In the genomic region with DNA sequence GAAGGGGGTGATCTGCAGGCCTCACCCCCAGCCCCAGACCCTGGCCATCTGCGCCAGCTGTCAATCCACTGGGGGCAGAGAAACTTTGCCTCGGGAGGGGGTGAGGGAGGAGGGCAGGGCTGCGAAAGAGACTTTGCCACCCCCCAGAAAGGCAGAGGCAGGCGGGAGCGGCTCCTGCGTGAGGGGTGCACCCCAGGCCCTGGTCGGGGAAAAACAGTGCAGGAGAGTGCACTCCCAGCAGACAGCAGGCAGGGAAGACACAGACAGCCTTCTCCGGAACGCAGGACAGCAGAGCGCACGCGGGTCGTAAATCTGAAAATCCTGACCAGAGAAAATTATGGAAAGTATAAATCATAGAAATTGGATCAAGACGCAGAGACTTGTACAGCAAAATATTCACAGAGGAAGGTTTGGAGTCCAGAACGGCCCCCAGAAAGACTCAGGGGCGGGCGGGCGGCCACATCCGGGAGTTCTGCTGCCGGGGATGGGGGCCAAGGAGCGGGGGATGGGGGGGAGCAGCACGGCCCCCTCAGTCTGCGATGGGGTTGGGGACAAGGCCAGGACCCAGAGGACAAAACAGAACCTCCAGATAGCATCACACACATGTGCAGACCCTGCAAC, we compare ENCODE assay signal across 13 cellular contexts. TPM values are rescaled to one million over a fixed set of nuclear protein-coding genes. Genes with fewer than 3 reads are reported as not detected.
A peak's percentile ranks its signal among the peaks of the same experiment; 100 is the strongest.
DNase-seq lines count a peak whose midpoint lies in the region; ATAC-seq and TF ChIP-seq lines count a peak whose summit lies in the region.
"Had no signal": no experiment of that assay in that cellular context is flagged by ENCODE, and none has a peak within 500 bp of the region (broad histone marks: within the 10 kb centered on the region; RNA-seq: fewer than 3 reads in every experiment).

No MANE protein-coding gene starts in this region.

- 23 to 29% methylated on average over 23 of the region's 23 CpGs for WGBS in sigmoid colon, 2 donors

- TF ChIP-seq CTCF in RWPE2 (IDR thresholded peaks at IDR 0.05; ENCODE audit: poor library complexity, severe bottlenecking) (no peak), sigmoid colon (IDR thresholded peaks at IDR 0.05) (no peak), A673 (conservative IDR thresholded peaks at IDR 0.05; ENCODE audit: low read depth, low read length) (no peak)

- H3K36me3 ChIP-seq in RWPE2 (ENCODE audit: low read depth) = no peaks in the 10 kb centered on the region
- no peaks in the 10 kb centered on the region for H3K36me3 ChIP-seq in sigmoid colon
- no peaks in the 10 kb centered on the region for H3K36me3 ChIP-seq in A673 (ENCODE audit: insufficient read depth, low read length, poor library complexity, severe bottlenecking)

- intact Hi-C loops in sigmoid colon (cut with DNase I) = loop anchor here (1.0 kb wide), 2 partner anchors 24 to 45 kb away; no protein-coding TSS in a partner anchor
- intact Hi-C loops in A673 (cut with micrococcal nuclease; ENCODE audit: unreplicated experiment) = no loop called here

- H3K4me1 ChIP-seq in RWPE2 (ENCODE audit: insufficient read depth, poor library complexity, severe bottlenecking) = peaks cover 7% of the 10 kb centered on the region
- H3K4me1 ChIP-seq in sigmoid colon = peaks cover 0 to 6% (median 3%) of the 10 kb centered on the region in 4 donors
- H3K4me1 ChIP-seq in A673 (ENCODE audit: insufficient read depth, low read length, poor library complexity, severe bottlenecking) = no peaks in the 10 kb centered on the region

- H3K4me3 ChIP-seq in RWPE2 (ENCODE audit: severe bottlenecking) (no peak overlapping the region), sigmoid colon (peak overlapping the region in 1 of 4 donors; percentile 2), A673 (ENCODE audit: low read depth, low read length, poor library complexity, severe bottlenecking) (no peak overlapping the region)

- H3K27ac ChIP-seq in RWPE2 (ENCODE audit: poor library complexity, severe bottlenecking) (no peak overlapping the region), sigmoid colon (peak overlapping the region in 2 of 4 donors; percentile 12 to 42), A673 (ENCODE audit: low read depth, low read length, poor library complexity, severe bottlenecking) (no peak overlapping the region)
- H3K27ac ChIP-seq: VCaP had no signal

- H3K9me3 ChIP-seq in RWPE2 (ENCODE audit: severe bottlenecking) (no peaks in the 10 kb centered on the region), sigmoid colon (no peaks in the 10 kb centered on the region), A673 (ENCODE audit: low read depth, low read length, poor library complexity, severe bottlenecking) (no peaks in the 10 kb centered on the region)

- DNase-seq in EH (ENCODE audit: low read depth) = peak; percentile 23
- peak; percentile 29 for DNase-seq in RWPE2 (ENCODE audit: low spot score)
- peak; percentile 17 for DNase-seq in iris pigment epithelial cell (ENCODE audit: low read depth)
- peak; percentile 71 for DNase-seq in sigmoid colon
- DNase-seq in NCI-H146 treated with DMSO at 0.1 percent for 48 hours (lab: John Stamatoyannopoulos, UW; ENCODE audit: unreplicated experiment) = no peak
- DNase-seq in retina = no peak
- DNase-seq in A673 (ENCODE audit: low spot score) = no peak
- DNase-seq: activated effector memory CD4-positive, alpha-beta T cell treated with Interleukin-2 at 50 U/mL for 16 hours; DMS 273 treated with DMSO at 0.1 percent for 48 hours; NCI-H526 treated with DMSO at 0.1 percent for 48 hours; SHP77 had no signal

- ATAC-seq in RWPE2 (ENCODE audit: low read depth) = peak; percentile 11; the same call in 1 of the 3 replicates

- CTCF ChIA-PET in A673 (lab: Charles Lee) = no interaction called here

- TF ChIP-seq POLR2A in sigmoid colon (IDR thresholded peaks at IDR 0.05) = no peak

- BruUV-seq in A673 (replicated peaks; lab: Mats Ljungman, UMichigan) = no TSS peak

- TF ChIP-seq EP300 in sigmoid colon (IDR thresholded peaks at IDR 0.05) = no peak

- H3K27me3 ChIP-seq in RWPE2 (ENCODE audit: insufficient read depth, poor library complexity, severe bottlenecking) = no peaks in the 10 kb centered on the region
- H3K27me3 ChIP-seq in sigmoid colon = peaks cover 0 to 5% (median 0%) of the 10 kb centered on the region in 3 donors
- no peaks in the 10 kb centered on the region for H3K27me3 ChIP-seq in A673 (replicated peaks; ENCODE audit: insufficient read depth, low read depth, low read length, poor library complexity)

- POLR2A ChIA-PET in A673 (lab: Charles Lee; ENCODE audit: low non-redundant PET) = no interaction called here

RNA-seq across cellular contexts. Expression of gene MRPL23, which starts 8.0 kb away (rescaled TPM):
- total RNA-seq in sigmoid colon = 100 to 1,000 TPM in 1 of 4 donors, 10 to 100 TPM in 3; 61.2 to 132 (median 73.3) TPM
- 100 to 1,000 TPM in 2 of 3 donors, 10 to 100 TPM in 1; 63.3 to 189 (median 132) TPM for polyA plus RNA-seq in sigmoid colon
- 83.8 and 92.4 TPM in 2 replicates for total RNA-seq in A673 (2021)

RNA-seq across cellular contexts. Expression of gene TNNT3, which starts 19.6 kb away (rescaled TPM):
- total RNA-seq in sigmoid colon (10 to 100 TPM in 1 of 4 donors, 1 to 10 TPM in 2, not detected in 1; 4.3 to 17.2 (median 4.4) TPM), A673 (2021) (not detected in 2 replicates)
- polyA plus RNA-seq in sigmoid colon = 1 to 10 TPM; 1.2 to 8.4 (median 2.3) TPM
- total RNA-seq: fibroblast of villous mesenchyme had no signal

RNA-seq across cellular contexts. Expression of gene PRR33, which starts 47.4 kb away (rescaled TPM):
- total RNA-seq in sigmoid colon = not detected
- under 1 TPM in 1 of 3 donors, not detected in 2; 0.13 TPM for polyA plus RNA-seq in sigmoid colon
- not detected in 2 replicates for total RNA-seq in A673 (2021)
- total RNA-seq: fibroblast of villous mesenchyme had no signal

RNA-seq across cellular contexts. Expression of gene H19, which starts 58.5 kb away (rescaled TPM):
- total RNA-seq in sigmoid colon = 100 to 1,000 TPM in 2 of 4 donors, 10 to 100 TPM in 2; 67.6 to 349 (median 142) TPM
- 10 to 100 TPM in 2 of 3 donors, 1 to 10 TPM in 1; 9.9 to 59.4 (median 38.4) TPM for polyA plus RNA-seq in sigmoid colon
- not detected in 2 replicates for total RNA-seq in A673 (2021)

Comparison
In these comparisons a context has a peak if more than half of its experiments do, and no peak if none do; other contexts are left out.
1. DNase-seq: peak in EH (single experiment), RWPE2 (single experiment), iris pigment epithelial cell (single experiment) and sigmoid colon (single experiment); none in NCI-H146 treated with DMSO at 0.1 percent for 48 hours (single experiment), retina (single experiment) and A673 (single experiment).